In the genomic region with DNA sequence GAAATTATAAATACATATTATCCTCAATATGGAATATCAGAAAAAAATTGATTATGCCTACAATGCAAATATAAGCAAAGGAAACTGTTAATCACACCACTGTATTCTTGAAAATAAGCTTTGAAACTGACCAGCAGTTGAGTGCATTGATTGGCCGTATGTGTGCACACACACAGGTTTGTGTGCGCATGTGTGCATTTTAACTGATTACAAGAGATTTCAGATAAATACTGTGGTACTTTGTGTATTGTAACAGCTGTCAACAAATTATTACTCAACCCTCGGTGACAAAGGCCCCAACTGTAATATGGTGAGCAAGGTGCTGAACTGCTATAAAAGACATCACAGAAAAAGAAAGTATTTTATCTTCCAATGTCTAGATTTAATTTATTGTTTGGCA, we compare ENCODE assay signal across 34 cellular contexts.
"Had no signal": no experiment of that assay in that cellular context is flagged by ENCODE, and none has a peak within 500 bp of the region (broad histone marks: within the 10 kb centered on the region; RNA-seq: fewer than 3 reads in every experiment).

No MANE protein-coding gene starts in this region.

- H3K27me3 ChIP-seq: adrenal gland, ascending aorta, body of pancreas, brain microvascular endothelial cell, breast epithelium, cardiac muscle cell had no signal

- H3K4me1 ChIP-seq: adrenal gland, ascending aorta, body of pancreas, breast epithelium had no signal

- H3K36me3 ChIP-seq: adrenal gland, ascending aorta, brain microvascular endothelial cell, breast epithelium, cardiac muscle cell had no signal

- H3K4me3 ChIP-seq: adrenal gland, ascending aorta, body of pancreas, breast epithelium, cardiac muscle cell had no signal

- DNase-seq: activated effector memory CD4-positive, alpha-beta T cell treated with anti-CD3 and anti-CD28 coated beads, Interleukin-2, amount 50 U/mL, for 16 hours; activated effector memory CD4-positive, alpha-beta T cell treated with Interleukin-2 at 50 U/mL for 16 hours; activated gamma-delta T cell; activated gamma-delta T cell treated with Interleukin-2 at 50 U/mL for 16 hours; activated naive CD4-positive, alpha-beta T cell; activated naive CD4-positive, alpha-beta T cell treated with anti-CD3 and anti-CD28 coated beads for 36 hours; activated naive CD4-positive, alpha-beta T cell treated with anti-CD3 and anti-CD28 coated beads, Interleukin-2, amount 10 ng/mL, durations not matched to agents 7 days and 5 days; activated naive CD4-positive, alpha-beta T cell treated with anti-CD3 and anti-CD28 coated beads, Interleukin-2, amount 50 U/mL, for 16 hours; activated naive CD4-positive, alpha-beta T cell treated with Interleukin-2 at 50 U/mL for 16 hours; activated naive CD8-positive, alpha-beta T cell treated with anti-CD3 and anti-CD28 coated beads for 36 hours; activated naive CD8-positive, alpha-beta T cell treated with anti-CD3 and anti-CD28 coated beads, Interleukin-2, amount 10 ng/mL, durations not matched to agents 7 days and 5 days; activated naive CD8-positive, alpha-beta T cell treated with anti-CD3 and anti-CD28 coated beads, Interleukin-2, amount 50 U/mL, for 24 hours; activated T-cell treated with anti-CD3 and anti-CD28 coated beads, Interleukin-2, amount 50 U/mL, for 1 hour; activated T-cell treated with anti-CD3 and anti-CD28 coated beads, Interleukin-2, amount 50 U/mL, for 24 hours; activated T-cell treated with anti-CD3 and anti-CD28 coated beads, Interleukin-2, amount 50 U/mL, for 4 hours; activated T-cell treated with anti-CD3 and anti-CD28 coated beads, Interleukin-2, amount 50 U/mL, for 48 hours; activated T-cell treated with anti-CD3 and anti-CD28 coated beads, Interleukin-2, amount 50 U/mL, for 72 hours; adrenal gland; amniotic stem cell; amygdala; anterior cingulate cortex; aorta; body of pancreas; brain microvascular endothelial cell; caudate nucleus; central memory CD4-positive, alpha-beta T cell; cerebellar nuclear complex had no signal

- H3K9me3 ChIP-seq: ascending aorta, body of pancreas had no signal

- FAIRE-seq: astrocyte, bronchial epithelial cell had no signal

- H3K27ac ChIP-seq: adrenal gland, ascending aorta, body of pancreas, brain microvascular endothelial cell, breast epithelium, cardiac muscle cell had no signal

- ATAC-seq: activated naive CD4-positive, alpha-beta T cell treated with anti-CD3 and anti-CD28 coated beads, Interleukin-2, amount 50 U/mL, for 72 hours; activated naive CD8-positive, alpha-beta T cell treated with anti-CD3 and anti-CD28 coated beads, Interleukin-2, amount 50 U/mL, for 24 hours; activated T-cell treated with anti-CD3 and anti-CD28 coated beads, Interleukin-2, amount 50 U/mL, for 4 hours; activated T-cell treated with anti-CD3 and anti-CD28 coated beads, Interleukin-2, amount 50 U/mL, for 72 hours; activated T-helper 17 cell treated with anti-CD3 and anti-CD28 coated beads, Interleukin-2, amount 50 U/mL, for 72 hours; body of pancreas had no signal
